ENCODE assay signal across 16 cellular contexts in genomic region chr7:70405241-70405640, GRCh38.
"Had no signal": no experiment of that assay in that cellular context is flagged by ENCODE, and none has a peak within 500 bp of the region (broad histone marks: within the 10 kb centered on the region; RNA-seq: fewer than 3 reads in every experiment).

No MANE protein-coding gene starts in this region.

- H3K27me3 Mint-ChIP-seq: naive B cell; stimulated activated naive B cell treated with anti-CD40 and anti-IgM and Interleukin-4, amounts not matched to agents 10 μg/mL and 1 μg/mL and 100 μg/mL, for 72 hours had no signal

- H3K9me3 ChIP-seq: esophagus muscularis mucosa, left lung had no signal

- H3K9me3 Mint-ChIP-seq: stimulated activated naive B cell treated with anti-CD40 and anti-IgM and Interleukin-4, amounts not matched to agents 10 μg/mL and 1 μg/mL and 100 μg/mL, for 72 hours; T-helper 1 cell treated with Interleukin-12 subunit alpha and Interleukin-12 subunit beta and Interleukin-4 antibody, amounts not matched to agents 30 μg/mL and 1 μg/mL, for 36 hours had no signal

- H3K4me1 ChIP-seq: left lung, parathyroid adenoma had no signal

- ATAC-seq: activated CD4-positive, CD25-positive, alpha-beta regulatory T cell treated with anti-CD3 and anti-CD28 coated beads, Interleukin-2, amount 50 U/mL, for 24 hours; activated T-cell treated with anti-CD3 and anti-CD28 coated beads, Interleukin-2, amount 50 U/mL, for 72 hours; left lung; sciatic nerve; stimulated activated naive B cell treated with anti-CD40 and anti-IgM and Interleukin-4, amounts not matched to agents 10 μg/mL and 1 μg/mL and 100 μg/mL, for 72 hours had no signal

- H3K79me2 ChIP-seq: parathyroid adenoma had no signal

- H3K27ac ChIP-seq: esophagus muscularis mucosa, left lung, parathyroid adenoma had no signal

- H2AFZ ChIP-seq: parathyroid adenoma had no signal

- H3K36me3 Mint-ChIP-seq: naive B cell; stimulated activated naive B cell treated with anti-CD40 and anti-IgM and Interleukin-4, amounts not matched to agents 10 μg/mL and 1 μg/mL and 100 μg/mL, for 72 hours had no signal

- H3K4me3 Mint-ChIP-seq: activated T-cell treated with anti-CD3 and anti-CD28 coated beads, Interleukin-2, amount 50 U/mL, for 72 hours; stimulated activated naive B cell treated with anti-CD40 and anti-IgM and Interleukin-4, amounts not matched to agents 10 μg/mL and 1 μg/mL and 100 μg/mL, for 72 hours; T-helper 1 cell treated with Interleukin-12 subunit alpha and Interleukin-12 subunit beta and Interleukin-4 antibody, amounts not matched to agents 30 μg/mL and 1 μg/mL, for 36 hours had no signal

- H3K9ac ChIP-seq: parathyroid adenoma had no signal

- H3K27me3 ChIP-seq: esophagus muscularis mucosa, left lung had no signal

- DNase-seq: activated effector memory CD4-positive, alpha-beta T cell treated with anti-CD3 and anti-CD28 coated beads, Interleukin-2, amount 50 U/mL, for 16 hours; activated naive CD4-positive, alpha-beta T cell treated with anti-CD3 and anti-CD28 coated beads, Interleukin-2, amount 50 U/mL, for 16 hours; activated T-cell treated with anti-CD3 and anti-CD28 coated beads, Interleukin-2, amount 50 U/mL, for 72 hours; dermis blood vessel endothelial cell; effector memory CD4-positive, alpha-beta T cell; hippocampal formation; left lung; naive B cell; stimulated activated naive B cell treated with anti-CD40 and anti-IgM and Interleukin-4, amounts not matched to agents 10 μg/mL and 1 μg/mL and 100 μg/mL, for 72 hours had no signal

- FAIRE-seq: endothelial cell of umbilical vein, islet of Langerhans had no signal

- H3K36me3 ChIP-seq: esophagus muscularis mucosa, left lung had no signal

- H3K4me3 ChIP-seq: esophagus muscularis mucosa, left lung had no signal

- H3K27ac Mint-ChIP-seq: activated T-cell treated with anti-CD3 and anti-CD28 coated beads, Interleukin-2, amount 50 U/mL, for 72 hours; stimulated activated naive B cell treated with anti-CD40 and anti-IgM and Interleukin-4, amounts not matched to agents 10 μg/mL and 1 μg/mL and 100 μg/mL, for 72 hours; T-helper 1 cell treated with Interleukin-12 subunit alpha and Interleukin-12 subunit beta and Interleukin-4 antibody, amounts not matched to agents 30 μg/mL and 1 μg/mL, for 36 hours had no signal
